In genomic region chr3:99114565-99115291, GRCh38 we compare ENCODE assay signal across 9 cellular contexts.
DNase-seq lines count a peak whose midpoint lies in the region; ATAC-seq, FAIRE-seq and TF ChIP-seq lines count a peak whose summit lies in the region.
"Had no signal": no experiment of that assay in that cellular context is flagged by ENCODE, and none has a peak within 500 bp of the region (broad histone marks: within the 10 kb centered on the region; RNA-seq: fewer than 3 reads in every experiment).

No MANE protein-coding gene starts in this region.

- peaks cover 1% of the 10 kb centered on the region for H3K27me3 ChIP-seq in bronchial epithelial cell (ENCODE audit: control insufficient read depth, insufficient read depth, low read length)

- no peak overlapping the region for H3K4me3 ChIP-seq in bronchial epithelial cell (ENCODE audit: low read depth, low read length)

- ATAC-seq in HG02571 (IDR thresholded peaks at IDR 0.05; ENCODE audit: unreplicated experiment) (no peak), GM18907 (IDR thresholded peaks at IDR 0.05; ENCODE audit: unreplicated experiment) (no peak)

- peak; percentile 50 for DNase-seq in GM04504 (ENCODE audit: low read depth)
- peak; percentile 48 for DNase-seq in bronchial epithelial cell (ENCODE audit: low read depth)
- no peak for DNase-seq in GM12891 (ENCODE audit: insufficient read length, low spot score)
- no peak for DNase-seq in immature natural killer cell
- DNase-seq: NCI-H524 treated with DMSO at 0.1 percent for 48 hours had no signal

- H3K4me3 Mint-ChIP-seq in nephron (no peak overlapping the region), immature natural killer cell (no peak overlapping the region)

- no peak for TF ChIP-seq POLR2A in GM12891 (IDR thresholded peaks at IDR 0.05; ENCODE audit: low read depth, low read length)

- H3K4me1 Mint-ChIP-seq in nephron (no peaks in the 10 kb centered on the region), immature natural killer cell (no peaks in the 10 kb centered on the region)

- H3K27me3 Mint-ChIP-seq in nephron (ENCODE audit: low read depth) (no peaks in the 10 kb centered on the region), immature natural killer cell (ENCODE audit: low read depth in 3 of 3) (peaks cover 0 to 4% (median 3%) of the 10 kb centered on the region in 3 donors)

- no peaks in the 10 kb centered on the region for H3K36me3 Mint-ChIP-seq in nephron (ENCODE audit: low read depth)
- H3K36me3 Mint-ChIP-seq in immature natural killer cell, result no peaks in the 10 kb centered on the region

- TF ChIP-seq CTCF in LNCAP (IDR thresholded peaks at IDR 0.05) (peak; percentile 35; the same call in 1 of the 2 replicates), bronchial epithelial cell (IDR thresholded peaks at IDR 0.05; ENCODE audit: insufficient read depth, low read length, severe bottlenecking) (peak; percentile 79), nephron (IDR thresholded peaks at IDR 0.05; ENCODE audit: unreplicated experiment in 3 of 3) (peak; percentile 36 to 48 (median 40))

- H3K27ac Mint-ChIP-seq in nephron, result no peak overlapping the region
- H3K27ac Mint-ChIP-seq in immature natural killer cell, result no peak overlapping the region

- no peaks in the 10 kb centered on the region for H3K9me3 Mint-ChIP-seq in nephron
- H3K9me3 Mint-ChIP-seq in immature natural killer cell, result peaks cover 0 to 11% (median 4%) of the 10 kb centered on the region in 6 donors

- peak; percentile 83 for FAIRE-seq in bronchial epithelial cell (lab: Jason Lieb, UNC)
- FAIRE-seq in GM12891 (lab: Jason Lieb, UNC), result no peak

- H3K36me3 ChIP-seq in bronchial epithelial cell (ENCODE audit: control insufficient read depth, insufficient read depth, low read length), result no peaks in the 10 kb centered on the region

TF ChIP-seq in GM12891, 5 proteins besides CTCF, POLR2A, EP300 and RAD21:
- TF ChIP-seq TAF1 (IDR thresholded peaks at IDR 0.05; ENCODE audit: low read depth, low read length) (no peak), PAX5 (IDR thresholded peaks at IDR 0.05; ENCODE audit: insufficient read depth, low read length, severe bottlenecking) (no peak), SPI1 (IDR thresholded peaks at IDR 0.05; ENCODE audit: low read depth, low read length) (no peak), POLR2AphosphoS5 (IDR thresholded peaks at IDR 0.05; ENCODE audit: low read depth, low read length) (no peak), POU2F2 (IDR thresholded peaks at IDR 0.05; ENCODE audit: low read depth, low read length) (no peak)

Comparison
In these comparisons a context has a peak if more than half of its experiments do, and no peak if none do; other contexts are left out.
1. DNase-seq: peak in GM04504 (single experiment) and bronchial epithelial cell (single experiment); none in GM12891 (single experiment) and immature natural killer cell (0 of 3).
2. Peak in every context shown above with its lines, with median percentiles within 50 percentile points of each other: CTCF ChIP-seq.